In the genomic region with DNA sequence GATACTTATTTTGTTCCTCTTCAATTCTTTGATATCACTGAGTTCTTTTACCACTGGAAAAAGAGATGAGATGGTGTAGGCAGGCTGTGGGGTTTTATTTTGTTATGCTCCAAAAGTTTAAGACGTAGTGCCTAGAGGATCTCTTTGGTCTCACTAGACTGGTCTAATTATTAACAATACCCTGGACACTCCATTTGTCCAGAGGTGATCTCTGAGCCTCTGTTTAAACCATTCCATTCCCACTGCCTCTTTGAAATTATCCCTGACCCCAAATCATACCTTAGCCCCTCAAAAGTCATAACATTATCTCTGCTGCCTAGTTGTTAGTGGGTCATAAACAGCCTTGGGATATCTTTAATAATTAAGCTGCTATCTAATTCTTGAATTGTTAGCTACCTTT, we compare ENCODE assay signal across 35 cellular contexts. TPM values are rescaled to one million over a fixed set of nuclear protein-coding genes. Genes with fewer than 3 reads are reported as not detected.
"Had no signal": no experiment of that assay in that cellular context is flagged by ENCODE, and none has a peak within 500 bp of the region (broad histone marks: within the 10 kb centered on the region; RNA-seq: fewer than 3 reads in every experiment).

No MANE protein-coding gene starts in this region.

- H3K36me3 ChIP-seq: adrenal gland, breast epithelium, SJCRH30 had no signal

- H3K9me3 ChIP-seq: adrenal gland, body of pancreas, breast epithelium, SJCRH30 had no signal

- H3K4me3 ChIP-seq: adrenal gland, body of pancreas, breast epithelium, SJCRH30, SK-N-MC had no signal

- H3K27ac Mint-ChIP-seq: activated CD4-positive, alpha-beta memory T cell treated with anti-CD3 and anti-CD28 coated beads for 36 hours; activated naive CD4-positive, alpha-beta T cell treated with anti-CD3 and anti-CD28 coated beads for 36 hours; activated naive CD4-positive, alpha-beta T cell treated with anti-CD3 and anti-CD28 coated beads, Interleukin-2, amount 50 U/mL, for 72 hours; activated T-helper 1 cell treated with anti-CD3 and anti-CD28 coated beads, Interleukin-12 subunit alpha, Interleukin-12 subunit beta, Interleukin-2, Interleukin-4 antibody, amounts not matched to agents 30 ng/mL and 10 ng/mL and 1 ng/mL, durations not matched to agents 14 hours and 24 hours and 36 hours; WTC11 had no signal

- DNase-seq: activated CD4-positive, alpha-beta memory T cell treated with anti-CD3 and anti-CD28 coated beads for 36 hours; activated CD4-positive, alpha-beta T cell treated with anti-CD3 and anti-CD28 coated beads for 4 hours; activated CD4-positive, alpha-beta T cell treated with anti-CD3 and anti-CD28 coated beads, Interleukin-2, amount 50 U/mL, for 1 hour; activated CD4-positive, CD25-positive, alpha-beta regulatory T cell treated with anti-CD3 and anti-CD28 coated beads, Interleukin-2, amount 50 U/mL, for 72 hours; activated CD8-positive, alpha-beta memory T cell treated with anti-CD3 and anti-CD28 coated beads, Interleukin-2, amount 50 U/mL, for 4 hours; activated gamma-delta T cell treated with Interleukin-2 at 50 U/mL for 16 hours; activated naive CD4-positive, alpha-beta T cell treated with anti-CD3 and anti-CD28 coated beads for 36 hours; activated T-cell treated with anti-CD3 and anti-CD28 coated beads for 4 hours; activated T-cell treated with anti-CD3 and anti-CD28 coated beads, Interleukin-2, amount 50 U/mL, for 4 hours; adrenal gland; body of pancreas; MM.1S; MV-4-11; NCI-H1092; NCI-H1436 treated with DMSO at 0.1 percent for 48 hours; NCI-H1694 treated with DMSO at 0.1 percent for 48 hours; NCI-H2029 treated with DMSO at 0.1 percent for 48 hours; NCI-H2107; NCI-H2171; NCI-H510A; NCI-H526; NCI-H748 treated with DMSO at 0.1 percent for 48 hours; NK-92 treated with Interleukin-12 subunit alpha and Interleukin-12 subunit beta, amount 100 ng/mL, for 24 hours; SHP77; SJCRH30 had no signal

- H3K27me3 ChIP-seq: body of pancreas, SJCRH30 had no signal

- H3K9me3 Mint-ChIP-seq: activated CD4-positive, alpha-beta memory T cell treated with anti-CD3 and anti-CD28 coated beads for 36 hours; activated naive CD4-positive, alpha-beta T cell treated with anti-CD3 and anti-CD28 coated beads for 36 hours; activated naive CD4-positive, alpha-beta T cell treated with anti-CD3 and anti-CD28 coated beads, Interleukin-2, amount 50 U/mL, for 72 hours; activated T-cell treated with anti-CD3 and anti-CD28 coated beads, Interleukin-2, amount 50 U/mL, for 4 hours; activated T-helper 1 cell treated with anti-CD3 and anti-CD28 coated beads, Interleukin-12 subunit alpha, Interleukin-12 subunit beta, Interleukin-2, Interleukin-4 antibody, amounts not matched to agents 30 ng/mL and 10 ng/mL and 1 ng/mL, durations not matched to agents 14 hours and 24 hours and 36 hours; WTC11 had no signal

- H3K4me3 Mint-ChIP-seq: activated CD4-positive, alpha-beta memory T cell treated with anti-CD3 and anti-CD28 coated beads for 36 hours; activated naive CD4-positive, alpha-beta T cell treated with anti-CD3 and anti-CD28 coated beads for 36 hours; activated T-cell treated with anti-CD3 and anti-CD28 coated beads, Interleukin-2, amount 50 U/mL, for 4 hours; activated T-helper 1 cell treated with anti-CD3 and anti-CD28 coated beads, Interleukin-12 subunit alpha, Interleukin-12 subunit beta, Interleukin-2, Interleukin-4 antibody, amounts not matched to agents 30 ng/mL and 10 ng/mL and 1 ng/mL, durations not matched to agents 14 hours and 24 hours and 36 hours; WTC11 had no signal

- H3K9ac ChIP-seq: KMS-11 had no signal

- H3K27ac ChIP-seq: adrenal gland, body of pancreas, KMS-11, SJCRH30, SK-N-MC had no signal

- ATAC-seq: activated naive CD4-positive, alpha-beta T cell treated with anti-CD3 and anti-CD28 coated beads, Interleukin-2, amount 50 U/mL, for 72 hours; activated T-cell treated with anti-CD3 and anti-CD28 coated beads, Interleukin-2, amount 50 U/mL, for 4 hours; body of pancreas; WTC11 had no signal

- H3K36me3 Mint-ChIP-seq: activated CD4-positive, alpha-beta memory T cell treated with anti-CD3 and anti-CD28 coated beads for 36 hours; activated naive CD4-positive, alpha-beta T cell treated with anti-CD3 and anti-CD28 coated beads, Interleukin-2, amount 50 U/mL, for 72 hours; WTC11 had no signal

- H3K4me1 ChIP-seq: adrenal gland, body of pancreas, breast epithelium had no signal

RNA-seq across cellular contexts. Expression of a gene that starts 24.2 kb away (rescaled TPM):
- total RNA-seq: activated CD4-positive, alpha-beta memory T cell treated with anti-CD3 and anti-CD28 coated beads for 36 hours; activated naive CD4-positive, alpha-beta T cell treated with anti-CD3 and anti-CD28 coated beads for 36 hours; activated naive CD4-positive, alpha-beta T cell treated with anti-CD3 and anti-CD28 coated beads, Interleukin-2, amount 50 U/mL, for 72 hours; activated T-cell treated with anti-CD3 and anti-CD28 coated beads, Interleukin-2, amount 50 U/mL, for 4 hours; activated T-helper 1 cell treated with anti-CD3 and anti-CD28 coated beads, Interleukin-12 subunit alpha, Interleukin-12 subunit beta, Interleukin-2, Interleukin-4 antibody, amounts not matched to agents 30 ng/mL and 10 ng/mL and 1 ng/mL, durations not matched to agents 14 hours and 24 hours and 36 hours; adrenal gland; astrocyte; body of pancreas; LHCN-M2; T-helper 1 cell treated with Interleukin-12 subunit alpha and Interleukin-12 subunit beta and Interleukin-4 antibody, amounts not matched to agents 30 ng/mL and 1 ng/mL, for 36 hours; T-helper 2 cell treated with Interferon-gamma antibody and Interleukin-4, amounts not matched to agents 100 ng/mL and 5 ng/mL, for 36 hours; WTC11 had no signal
